2 cellular contexts compared by ENCODE assay signal in the genomic region with DNA sequence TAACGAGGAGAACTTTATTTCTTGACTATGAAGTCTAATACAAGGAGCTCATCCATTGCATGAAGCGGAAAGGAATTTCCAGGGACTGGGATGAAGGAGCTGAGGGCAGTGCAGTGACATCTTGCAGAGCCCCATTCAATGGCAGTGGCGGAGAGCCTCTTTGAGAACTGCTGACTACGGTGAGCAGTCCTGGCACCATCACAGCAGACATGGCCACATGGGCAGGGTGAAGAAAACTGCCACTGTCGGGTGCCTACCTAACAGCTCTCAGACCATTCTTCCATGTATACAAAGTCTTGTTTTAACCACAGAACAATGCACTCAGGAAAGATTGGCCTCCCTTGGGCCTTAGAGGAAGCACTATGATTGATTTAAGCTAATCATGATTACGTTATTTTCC.
TF ChIP-seq lines count a peak whose summit lies in the region.

No MANE protein-coding gene starts in this region.

TF ChIP-seq in GM23338, 12 proteins besides CTCF, POLR2A, EP300 and RAD21 (continued from another document):
- TF ChIP-seq, protein P1, sequence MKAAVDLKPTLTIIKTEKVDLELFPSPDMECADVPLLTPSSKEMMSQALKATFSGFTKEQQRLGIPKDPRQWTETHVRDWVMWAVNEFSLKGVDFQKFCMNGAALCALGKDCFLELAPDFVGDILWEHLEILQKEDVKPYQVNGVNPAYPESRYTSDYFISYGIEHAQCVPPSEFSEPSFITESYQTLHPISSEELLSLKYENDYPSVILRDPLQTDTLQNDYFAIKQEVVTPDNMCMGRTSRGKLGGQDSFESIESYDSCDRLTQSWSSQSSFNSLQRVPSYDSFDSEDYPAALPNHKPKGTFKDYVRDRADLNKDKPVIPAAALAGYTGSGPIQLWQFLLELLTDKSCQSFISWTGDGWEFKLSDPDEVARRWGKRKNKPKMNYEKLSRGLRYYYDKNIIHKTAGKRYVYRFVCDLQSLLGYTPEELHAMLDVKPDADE (IDR thresholded peaks at IDR 0.05) = no peak
- TF ChIP-seq STAT1 (IDR thresholded peaks at IDR 0.05; ENCODE audit: unreplicated experiment) (no peak), ZNF114 (CRISPR knock-in tag; IDR thresholded peaks at IDR 0.05) (no peak)

TF ChIP-seq in GM12878, 131 proteins besides CTCF, POLR2A, EP300 and RAD21 (continued from another document):
- TF ChIP-seq, protein P2, sequence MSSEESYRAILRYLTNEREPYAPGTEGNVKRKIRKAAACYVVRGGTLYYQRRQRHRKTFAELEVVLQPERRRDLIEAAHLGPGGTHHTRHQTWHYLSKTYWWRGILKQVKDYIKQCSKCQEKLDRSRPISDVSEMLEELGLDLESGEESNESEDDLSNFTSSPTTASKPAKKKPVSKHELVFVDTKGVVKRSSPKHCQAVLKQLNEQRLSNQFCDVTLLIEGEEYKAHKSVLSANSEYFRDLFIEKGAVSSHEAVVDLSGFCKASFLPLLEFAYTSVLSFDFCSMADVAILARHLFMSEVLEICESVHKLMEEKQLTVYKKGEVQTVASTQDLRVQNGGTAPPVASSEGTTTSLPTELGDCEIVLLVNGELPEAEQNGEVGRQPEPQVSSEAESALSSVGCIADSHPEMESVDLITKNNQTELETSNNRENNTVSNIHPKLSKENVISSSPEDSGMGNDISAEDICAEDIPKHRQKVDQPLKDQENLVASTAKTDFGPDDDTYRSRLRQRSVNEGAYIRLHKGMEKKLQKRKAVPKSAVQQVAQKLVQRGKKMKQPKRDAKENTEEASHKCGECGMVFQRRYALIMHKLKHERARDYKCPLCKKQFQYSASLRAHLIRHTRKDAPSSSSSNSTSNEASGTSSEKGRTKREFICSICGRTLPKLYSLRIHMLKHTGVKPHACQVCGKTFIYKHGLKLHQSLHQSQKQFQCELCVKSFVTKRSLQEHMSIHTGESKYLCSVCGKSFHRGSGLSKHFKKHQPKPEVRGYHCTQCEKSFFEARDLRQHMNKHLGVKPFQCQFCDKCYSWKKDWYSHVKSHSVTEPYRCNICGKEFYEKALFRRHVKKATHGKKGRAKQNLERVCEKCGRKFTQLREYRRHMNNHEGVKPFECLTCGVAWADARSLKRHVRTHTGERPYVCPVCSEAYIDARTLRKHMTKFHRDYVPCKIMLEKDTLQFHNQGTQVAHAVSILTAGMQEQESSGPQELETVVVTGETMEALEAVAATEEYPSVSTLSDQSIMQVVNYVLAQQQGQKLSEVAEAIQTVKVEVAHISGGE (CRISPR knock-in tag; IDR thresholded peaks at IDR 0.05) = no peak
- TF ChIP-seq NR2F1 (conservative IDR thresholded peaks at IDR 0.05) (no peak), PML (IDR thresholded peaks at IDR 0.05; ENCODE audit: low read length) (no peak), NFYA (IDR thresholded peaks at IDR 0.05; ENCODE audit: borderline replicate concordance, low read depth, low read length) (no peak), TBL1XR1 (IDR thresholded peaks at IDR 0.05; ENCODE audit: low read depth, low read length) (no peak), CREM (IDR thresholded peaks at IDR 0.05; ENCODE audit: low read depth) (no peak), ATF7 (IDR thresholded peaks at IDR 0.05; ENCODE audit: low read depth) (no peak), NRF1 (conservative IDR thresholded peaks at IDR 0.05; ENCODE audit: low read depth, low read length) (no peak), CBFB (IDR thresholded peaks at IDR 0.05; ENCODE audit: low read depth) (no peak), SUZ12 (IDR thresholded peaks at IDR 0.05; ENCODE audit: unreplicated experiment) (no peak)
- TF ChIP-seq, protein P3, sequence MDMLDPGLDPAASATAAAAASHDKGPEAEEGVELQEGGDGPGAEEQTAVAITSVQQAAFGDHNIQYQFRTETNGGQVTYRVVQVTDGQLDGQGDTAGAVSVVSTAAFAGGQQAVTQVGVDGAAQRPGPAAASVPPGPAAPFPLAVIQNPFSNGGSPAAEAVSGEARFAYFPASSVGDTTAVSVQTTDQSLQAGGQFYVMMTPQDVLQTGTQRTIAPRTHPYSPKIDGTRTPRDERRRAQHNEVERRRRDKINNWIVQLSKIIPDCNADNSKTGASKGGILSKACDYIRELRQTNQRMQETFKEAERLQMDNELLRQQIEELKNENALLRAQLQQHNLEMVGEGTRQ (IDR thresholded peaks at IDR 0.05; ENCODE audit: borderline replicate concordance, low read depth, low read length) = no peak
- TF ChIP-seq, protein P4, sequence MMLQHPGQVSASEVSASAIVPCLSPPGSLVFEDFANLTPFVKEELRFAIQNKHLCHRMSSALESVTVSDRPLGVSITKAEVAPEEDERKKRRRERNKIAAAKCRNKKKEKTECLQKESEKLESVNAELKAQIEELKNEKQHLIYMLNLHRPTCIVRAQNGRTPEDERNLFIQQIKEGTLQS (IDR thresholded peaks at IDR 0.05; ENCODE audit: borderline replicate concordance, extremely low read depth, low read depth, low read length) = no peak
- TF ChIP-seq, protein P5, sequence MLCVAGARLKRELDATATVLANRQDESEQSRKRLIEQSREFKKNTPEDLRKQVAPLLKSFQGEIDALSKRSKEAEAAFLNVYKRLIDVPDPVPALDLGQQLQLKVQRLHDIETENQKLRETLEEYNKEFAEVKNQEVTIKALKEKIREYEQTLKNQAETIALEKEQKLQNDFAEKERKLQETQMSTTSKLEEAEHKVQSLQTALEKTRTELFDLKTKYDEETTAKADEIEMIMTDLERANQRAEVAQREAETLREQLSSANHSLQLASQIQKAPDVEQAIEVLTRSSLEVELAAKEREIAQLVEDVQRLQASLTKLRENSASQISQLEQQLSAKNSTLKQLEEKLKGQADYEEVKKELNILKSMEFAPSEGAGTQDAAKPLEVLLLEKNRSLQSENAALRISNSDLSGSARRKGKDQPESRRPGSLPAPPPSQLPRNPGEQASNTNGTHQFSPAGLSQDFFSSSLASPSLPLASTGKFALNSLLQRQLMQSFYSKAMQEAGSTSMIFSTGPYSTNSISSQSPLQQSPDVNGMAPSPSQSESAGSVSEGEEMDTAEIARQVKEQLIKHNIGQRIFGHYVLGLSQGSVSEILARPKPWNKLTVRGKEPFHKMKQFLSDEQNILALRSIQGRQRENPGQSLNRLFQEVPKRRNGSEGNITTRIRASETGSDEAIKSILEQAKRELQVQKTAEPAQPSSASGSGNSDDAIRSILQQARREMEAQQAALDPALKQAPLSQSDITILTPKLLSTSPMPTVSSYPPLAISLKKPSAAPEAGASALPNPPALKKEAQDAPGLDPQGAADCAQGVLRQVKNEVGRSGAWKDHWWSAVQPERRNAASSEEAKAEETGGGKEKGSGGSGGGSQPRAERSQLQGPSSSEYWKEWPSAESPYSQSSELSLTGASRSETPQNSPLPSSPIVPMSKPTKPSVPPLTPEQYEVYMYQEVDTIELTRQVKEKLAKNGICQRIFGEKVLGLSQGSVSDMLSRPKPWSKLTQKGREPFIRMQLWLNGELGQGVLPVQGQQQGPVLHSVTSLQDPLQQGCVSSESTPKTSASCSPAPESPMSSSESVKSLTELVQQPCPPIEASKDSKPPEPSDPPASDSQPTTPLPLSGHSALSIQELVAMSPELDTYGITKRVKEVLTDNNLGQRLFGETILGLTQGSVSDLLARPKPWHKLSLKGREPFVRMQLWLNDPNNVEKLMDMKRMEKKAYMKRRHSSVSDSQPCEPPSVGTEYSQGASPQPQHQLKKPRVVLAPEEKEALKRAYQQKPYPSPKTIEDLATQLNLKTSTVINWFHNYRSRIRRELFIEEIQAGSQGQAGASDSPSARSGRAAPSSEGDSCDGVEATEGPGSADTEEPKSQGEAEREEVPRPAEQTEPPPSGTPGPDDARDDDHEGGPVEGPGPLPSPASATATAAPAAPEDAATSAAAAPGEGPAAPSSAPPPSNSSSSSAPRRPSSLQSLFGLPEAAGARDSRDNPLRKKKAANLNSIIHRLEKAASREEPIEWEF (IDR thresholded peaks at IDR 0.05; ENCODE audit: insufficient replicate concordance, low read depth, low read length) = no peak
